Comparison of ENCODE assay signal across 8 cellular contexts in the genomic region with DNA sequence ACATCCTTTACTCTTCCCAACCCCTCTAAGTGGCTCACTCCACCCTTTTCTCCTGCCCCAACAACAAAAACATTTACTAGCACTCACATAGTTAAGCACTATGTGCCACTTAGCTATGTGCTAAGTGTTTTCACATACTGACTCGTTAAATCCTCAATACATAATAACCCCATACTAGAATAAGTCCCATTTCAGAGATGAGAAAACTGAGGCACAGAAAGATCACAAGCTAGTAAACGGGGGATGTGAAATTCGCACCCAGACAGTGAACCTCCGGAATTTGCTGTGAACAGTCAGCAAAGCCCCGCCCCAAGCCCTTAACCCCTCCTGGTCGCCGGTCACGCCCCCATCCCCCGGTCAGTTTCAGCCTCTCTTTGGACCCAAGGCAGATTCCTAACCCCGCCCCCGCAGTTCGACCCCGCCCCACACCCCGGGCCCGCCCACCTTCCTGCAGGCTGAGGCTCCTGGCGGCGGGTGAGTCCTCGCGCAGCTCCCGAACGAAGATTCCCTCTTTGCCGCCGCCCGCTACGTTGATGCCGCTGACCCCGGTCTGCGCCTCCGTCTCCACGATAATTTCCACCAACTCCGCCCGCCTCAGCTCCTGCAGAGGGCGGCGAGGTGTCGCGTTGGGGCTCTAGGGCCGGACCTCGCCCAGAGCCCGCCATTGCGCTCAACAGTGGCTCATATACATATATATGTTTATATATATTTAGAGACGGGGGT. TPM values are rescaled to one million over a fixed set of nuclear protein-coding genes. Genes with fewer than 3 reads are reported as not detected.
A peak's percentile ranks its signal among the peaks of the same experiment; 100 is the strongest.
DNase-seq lines count a peak whose midpoint lies in the region; ATAC-seq and TF ChIP-seq lines count a peak whose summit lies in the region.

No MANE protein-coding gene starts in this region.

- H3K4me3 ChIP-seq in PC-9: peak overlapping the region; percentile 90
- peak overlapping the region; percentile 53 to 64 (median 58) for H3K4me3 ChIP-seq in fibroblast of lung (replicated peaks in 1 of 4; ENCODE audit: control extremely low read depth in 1 of 4, insufficient read depth in 1 of 4, low read depth in 3 of 4, low read length in 4 of 4)

- DNase-seq in CD4-positive, alpha-beta T cell: peak; percentile 46 to 75 (median 66)
- DNase-seq in HT-29 (ENCODE audit: low spot score): peak; percentile 85
- peak; percentile 69 to 96 for DNase-seq in PC-9
- peak; percentile 88 to 90 for DNase-seq in activated T-cell treated with anti-CD3 and anti-CD28 coated beads, Interleukin-2, amount 50 U/mL, for 48 hours
- DNase-seq in fibroblast of lung (ENCODE audit: low read depth in 2 of 2): peak; percentile 81 to 87
- DNase-seq in natural killer cell treated with Interleukin-12 subunit alpha and Interleukin-12 subunit beta and Interleukin-15 and Interleukin-18, amount 100 ng/mL, for 72 hours (ENCODE audit: low spot score): peak; percentile 93
- DNase-seq in stimulated activated naive CD8-positive, alpha-beta T cell treated with anti-CD3 and anti-CD28 coated beads, Interleukin-15, Interleukin-2, amounts not matched to agents 100 U/mL and 50 U/mL, for 24 hours: peak; percentile 88

- intact Hi-C loops in CD4-positive, alpha-beta T cell (cut with DNase I, micrococcal nuclease): loop anchor here (5.0 to 10.0 kb wide), 4 partner anchors 56 to 199 kb away; a partner anchor contains a TSS
- intact Hi-C loops in PC-9 (cut with micrococcal nuclease; ENCODE audit: unreplicated experiment): loop anchor here (5.0 kb wide), 1 partner anchor 39 kb away; a partner anchor contains a TSS

- H2AFZ ChIP-seq in PC-9 (peak overlapping the region; percentile 99), fibroblast of lung (ENCODE audit: low read length) (peak overlapping the region; percentile 72)

- peaks cover 4% of the 10 kb centered on the region for H3K36me3 Mint-ChIP-seq in CD4-positive, alpha-beta T cell (ENCODE audit: low read depth)
- no peaks in the 10 kb centered on the region for H3K36me3 Mint-ChIP-seq in natural killer cell treated with Interleukin-12 subunit alpha and Interleukin-12 subunit beta and Interleukin-15 and Interleukin-18, amount 100 ng/mL, for 72 hours

- no peaks in the 10 kb centered on the region for H3K36me3 ChIP-seq in PC-9 (ENCODE audit: low read depth)
- no peaks in the 10 kb centered on the region for H3K36me3 ChIP-seq in fibroblast of lung (ENCODE audit: control insufficient read depth, insufficient read depth, low read length)

- H3K4me2 ChIP-seq in PC-9: peak overlapping the region; percentile 91
- peak overlapping the region; percentile 85 for H3K4me2 ChIP-seq in fibroblast of lung (ENCODE audit: extremely low read depth, insufficient read depth, low read length)

- no peaks in the 10 kb centered on the region for H3K9me3 ChIP-seq in CD4-positive, alpha-beta T cell (ENCODE audit: control insufficient read depth, low read length)
- H3K9me3 ChIP-seq in PC-9 (ENCODE audit: insufficient read depth, low read depth) (no peaks in the 10 kb centered on the region), fibroblast of lung (ENCODE audit: control insufficient read depth, insufficient read depth, low read depth, low read length) (no peaks in the 10 kb centered on the region)

- H3K27me3 ChIP-seq in CD4-positive, alpha-beta T cell (ENCODE audit: control insufficient read depth, insufficient read depth, low read length): no peaks in the 10 kb centered on the region
- H3K27me3 ChIP-seq in PC-9 (ENCODE audit: insufficient read depth, low read depth) (no peaks in the 10 kb centered on the region), fibroblast of lung (ENCODE audit: control insufficient read depth, insufficient read depth, low read length) (no peaks in the 10 kb centered on the region)

- H3K79me2 ChIP-seq in PC-9 (ENCODE audit: low read depth): no peaks in the 10 kb centered on the region
- H3K79me2 ChIP-seq in fibroblast of lung (ENCODE audit: control insufficient read depth, insufficient read depth, low read length): no peaks in the 10 kb centered on the region

- TSS peak; percentile 69 for BruUV-seq in PC-9 (replicated peaks; lab: Mats Ljungman, UMichigan)

- peak overlapping the region; percentile 26 for H3K9ac ChIP-seq in fibroblast of lung (ENCODE audit: insufficient read depth, low read length)

- CTCF ChIA-PET in CD4-positive, alpha-beta T cell (lab: Charles Lee): interaction anchor here (0.8 to 3.5 kb wide), 7 partner anchors 15 to 202 kb away, joined by 3 to 24 read pairs (median 3); a partner anchor contains a TSS
- CTCF ChIA-PET in PC-9 (lab: Charles Lee): interaction anchor here (0.5 to 0.9 kb wide), 4 partner anchors 27 to 202 kb away, joined by 3 to 6 read pairs (median 4); no protein-coding TSS in a partner anchor

- H3K9me2 ChIP-seq in PC-9 (ENCODE audit: insufficient read depth): no peaks in the 10 kb centered on the region

- H3F3A ChIP-seq in PC-9 (ENCODE audit: insufficient read depth, low read depth): peaks cover 8% of the 10 kb centered on the region; the same call in 1 of the 2 replicates

- H3K4me1 ChIP-seq in PC-9 (replicated peaks; ENCODE audit: insufficient read depth): peaks cover 4% of the 10 kb centered on the region
- no peaks in the 10 kb centered on the region for H3K4me1 ChIP-seq in fibroblast of lung (ENCODE audit: control insufficient read depth, extremely low read depth, insufficient read depth, low read length)

- peak overlapping the region; percentile 56 for H3K27ac ChIP-seq in CD4-positive, alpha-beta T cell (ENCODE audit: low read depth, low read length)
- H3K27ac ChIP-seq in PC-9 (0 out of 2 replicates have a peak overlapping the region, but pooled peaks have one; percentile 23), fibroblast of lung (ENCODE audit: insufficient read depth, low read length) (peak overlapping the region; percentile 23)

- H3K27ac Mint-ChIP-seq in CD4-positive, alpha-beta T cell: peak overlapping the region; percentile 64
- peak overlapping the region; percentile 43 to 67 for H3K27ac Mint-ChIP-seq in natural killer cell treated with Interleukin-12 subunit alpha and Interleukin-12 subunit beta and Interleukin-15 and Interleukin-18, amount 100 ng/mL, for 72 hours

- peaks cover 35% of the 10 kb centered on the region for H3K4me1 Mint-ChIP-seq in CD4-positive, alpha-beta T cell (ENCODE audit: low read depth)
- peaks cover 29 to 33% of the 10 kb centered on the region in 2 donors for H3K4me1 Mint-ChIP-seq in natural killer cell treated with Interleukin-12 subunit alpha and Interleukin-12 subunit beta and Interleukin-15 and Interleukin-18, amount 100 ng/mL, for 72 hours (ENCODE audit: low read depth in 2 of 2)

- H3K4me3 Mint-ChIP-seq in CD4-positive, alpha-beta T cell: peak overlapping the region; percentile 94
- peak overlapping the region; percentile 83 for H3K4me3 Mint-ChIP-seq in natural killer cell treated with Interleukin-12 subunit alpha and Interleukin-12 subunit beta and Interleukin-15 and Interleukin-18, amount 100 ng/mL, for 72 hours

- no peaks in the 10 kb centered on the region for H3K27me3 Mint-ChIP-seq in CD4-positive, alpha-beta T cell
- H3K27me3 Mint-ChIP-seq in natural killer cell treated with Interleukin-12 subunit alpha and Interleukin-12 subunit beta and Interleukin-15 and Interleukin-18, amount 100 ng/mL, for 72 hours: peaks cover 0 to 3% of the 10 kb centered on the region in 2 donors

- H3K9me3 Mint-ChIP-seq in CD4-positive, alpha-beta T cell: no peaks in the 10 kb centered on the region
- no peaks in the 10 kb centered on the region for H3K9me3 Mint-ChIP-seq in natural killer cell treated with Interleukin-12 subunit alpha and Interleukin-12 subunit beta and Interleukin-15 and Interleukin-18, amount 100 ng/mL, for 72 hours

- peak; percentile 45 for ATAC-seq in CD4-positive, alpha-beta T cell (ENCODE audit: poor library complexity)
- peak; percentile 52 for ATAC-seq in GM19438 (IDR thresholded peaks at IDR 0.05; ENCODE audit: low read depth, unreplicated experiment)
- ATAC-seq in natural killer cell treated with Interleukin-12 subunit alpha and Interleukin-12 subunit beta and Interleukin-15 and Interleukin-18, amount 100 ng/mL, for 72 hours: peak; percentile 94
- ATAC-seq in stimulated activated naive CD8-positive, alpha-beta T cell treated with anti-CD3 and anti-CD28 coated beads, Interleukin-15, Interleukin-2, amounts not matched to agents 100 U/mL and 50 U/mL, for 24 hours: peak; percentile 71

- POLR2A ChIA-PET in CD4-positive, alpha-beta T cell (lab: Charles Lee): interaction anchor here (0.6 to 2.9 kb wide), 12 partner anchors 17 to 374 kb away, joined by 3 to 31 read pairs (median 5); a partner anchor contains a TSS
- POLR2A ChIA-PET in PC-9 (lab: Charles Lee; ENCODE audit: unreplicated experiment): interaction anchor here (0.5 to 1.0 kb wide), 5 partner anchors 32 to 1372 kb away, joined by 3 to 6 read pairs (median 4); no protein-coding TSS in a partner anchor

- TF ChIP-seq CTCF in CD4-positive, alpha-beta T cell (IDR thresholded peaks at IDR 0.05): no peak
- TF ChIP-seq CTCF in PC-9 (conservative IDR thresholded peaks at IDR 0.05): no peak
- no peak for TF ChIP-seq CTCF in fibroblast of lung (conservative IDR thresholded peaks at IDR 0.05 in 1 of 2, IDR thresholded peaks at IDR 0.05 in 1 of 2; ENCODE audit: low read depth in 1 of 2, low read length in 2 of 2)

- H4K20me1 ChIP-seq in PC-9 (ENCODE audit: insufficient read depth): no peaks in the 10 kb centered on the region
- H4K20me1 ChIP-seq in fibroblast of lung (ENCODE audit: control insufficient read depth, extremely low read depth, insufficient read depth, low read length): no peaks in the 10 kb centered on the region

RNA-seq across cellular contexts. Expression of a gene that starts 9.8 kb away (rescaled TPM):
- total RNA-seq in CD4-positive, alpha-beta T cell: 1 to 10 TPM; 1.5 TPM
- 1.3 and 1.8 TPM in 2 replicates for total RNA-seq in HT-29 (2014; rRNA removed; shearing (Covaris generic))
- 6.6 and 9.2 TPM in 2 replicates for total RNA-seq in PC-9 (2021)
- 3.1 and 3.6 TPM in 2 replicates for total RNA-seq in fibroblast of lung
- polyA plus RNA-seq in fibroblast of lung: 0.84 and 0.91 TPM in 2 replicates
- polyA plus RNA-seq in fibroblast of lung (2012): 1.5 and 1.9 TPM in 2 replicates
- 0.94 and 2.0 TPM in 2 replicates for polyA minus RNA-seq in fibroblast of lung (ENCODE audit: low replicate concordance)
- under 1 TPM; 0.48 to 0.78 TPM for total RNA-seq in natural killer cell treated with Interleukin-12 subunit alpha and Interleukin-12 subunit beta and Interleukin-15 and Interleukin-18, amount 100 ng/mL, for 72 hours

RNA-seq across cellular contexts. Expression of a gene that starts 13.4 kb away (rescaled TPM):
- under 1 TPM; 0.08 to 0.11 TPM for total RNA-seq in CD4-positive, alpha-beta T cell
- 0.10 TPM in 1 of 2 replicates, not detected in the other for total RNA-seq in HT-29 (2014; rRNA removed; shearing (Covaris generic))
- total RNA-seq in PC-9 (2021) (0.37 and 0.38 TPM in 2 replicates), fibroblast of lung (0.17 and 0.26 TPM in 2 replicates)
- polyA plus RNA-seq in fibroblast of lung: 0.05 and 0.07 TPM in 2 replicates
- polyA plus RNA-seq in fibroblast of lung (2012): 0.13 and 0.15 TPM in 2 replicates
- polyA minus RNA-seq in fibroblast of lung (ENCODE audit: low replicate concordance): 0.22 TPM in 1 of 2 replicates, not detected in the other
- total RNA-seq in natural killer cell treated with Interleukin-12 subunit alpha and Interleukin-12 subunit beta and Interleukin-15 and Interleukin-18, amount 100 ng/mL, for 72 hours: not detected

RNA-seq across cellular contexts. Expression of a gene that starts 22.4 kb away (rescaled TPM):
- total RNA-seq in CD4-positive, alpha-beta T cell: 10 to 100 TPM; 26.4 to 26.5 TPM
- total RNA-seq in HT-29 (2014; rRNA removed; shearing (Covaris generic)): 32.1 and 32.7 TPM in 2 replicates
- 7.8 and 8.5 TPM in 2 replicates for total RNA-seq in PC-9 (2021)
- 19.2 and 27.2 TPM in 2 replicates for total RNA-seq in fibroblast of lung
- 7.2 and 12.7 TPM in 2 replicates for polyA plus RNA-seq in fibroblast of lung
- 10.2 and 18.3 TPM in 2 replicates for polyA plus RNA-seq in fibroblast of lung (2012)
- 3.7 and 7.2 TPM in 2 replicates for polyA minus RNA-seq in fibroblast of lung (ENCODE audit: low replicate concordance)
- 10 to 100 TPM; 11.2 to 21.5 TPM for total RNA-seq in natural killer cell treated with Interleukin-12 subunit alpha and Interleukin-12 subunit beta and Interleukin-15 and Interleukin-18, amount 100 ng/mL, for 72 hours

RNA-seq across cellular contexts. Expression of a gene that starts 40.7 kb away (rescaled TPM):
- 10 to 100 TPM; 17.4 to 19.2 TPM for total RNA-seq in CD4-positive, alpha-beta T cell
- total RNA-seq in HT-29 (2014; rRNA removed; shearing (Covaris generic)): 23.4 and 30.6 TPM in 2 replicates
- total RNA-seq in PC-9 (2021): 35.9 and 41.4 TPM in 2 replicates
- 22.3 and 23.6 TPM in 2 replicates for total RNA-seq in fibroblast of lung
- polyA plus RNA-seq in fibroblast of lung: 15.1 and 24.8 TPM in 2 replicates
- polyA plus RNA-seq in fibroblast of lung (2012): 16.5 and 21.9 TPM in 2 replicates
- polyA minus RNA-seq in fibroblast of lung (ENCODE audit: low replicate concordance): 15.4 and 44.3 TPM in 2 replicates
- 10 to 100 TPM; 12.8 to 13.2 TPM for total RNA-seq in natural killer cell treated with Interleukin-12 subunit alpha and Interleukin-12 subunit beta and Interleukin-15 and Interleukin-18, amount 100 ng/mL, for 72 hours

RNA-seq across cellular contexts. Expression of a gene that starts 54.9 kb away (rescaled TPM):
- 10 to 100 TPM; 56.1 to 58.3 TPM for total RNA-seq in CD4-positive, alpha-beta T cell
- 156 and 178 TPM in 2 replicates for total RNA-seq in HT-29 (2014; rRNA removed; shearing (Covaris generic))
- 146 and 187 TPM in 2 replicates for total RNA-seq in PC-9 (2021)
- total RNA-seq in fibroblast of lung: 173 and 230 TPM in 2 replicates
- 158 and 208 TPM in 2 replicates for polyA plus RNA-seq in fibroblast of lung
- polyA plus RNA-seq in fibroblast of lung (2012): 235 and 312 TPM in 2 replicates
- 558 and 869 TPM in 2 replicates for polyA minus RNA-seq in fibroblast of lung (ENCODE audit: low replicate concordance)
- total RNA-seq in natural killer cell treated with Interleukin-12 subunit alpha and Interleukin-12 subunit beta and Interleukin-15 and Interleukin-18, amount 100 ng/mL, for 72 hours: 10 to 100 TPM; 67.4 to 92.0 TPM

Comparison
In these comparisons a context has a peak if more than half of its experiments do, and no peak if none do; other contexts are left out.
1. Peak in every context shown above with its lines: DNase-seq, ATAC-seq, H3K4me3 ChIP-seq and H3K27ac ChIP-seq.